In genomic region chr1:156854634-156855033, GRCh38 we compare ENCODE assay signal across 28 cellular contexts. TPM values are rescaled to one million over a fixed set of nuclear protein-coding genes. Genes with fewer than 3 reads are reported as not detected.
"Had no signal": no experiment of that assay in that cellular context is flagged by ENCODE, and none has a peak within 500 bp of the region (broad histone marks: within the 10 kb centered on the region; RNA-seq: fewer than 3 reads in every experiment).

No MANE protein-coding gene starts in this region.

- H3K36me3 ChIP-seq: colonic mucosa, gastrocnemius medialis, heart left ventricle, left ventricle myocardium inferior, pancreas, right lobe of liver, stomach, upper lobe of left lung had no signal

- DNase-seq: activated CD4-positive, alpha-beta memory T cell treated with anti-CD3 and anti-CD28 coated beads, Interleukin-2, amount 10 ng/mL, durations not matched to agents 7 days and 5 days; activated CD4-positive, alpha-beta T cell treated with anti-CD3 and anti-CD28 coated beads for 36 hours; activated CD8-positive, alpha-beta memory T cell treated with anti-CD3 and anti-CD28 coated beads, Interleukin-2, amount 10 ng/mL, durations not matched to agents 7 days and 5 days; activated naive CD4-positive, alpha-beta T cell treated with Interleukin-2 at 50 U/mL for 16 hours; activated naive CD8-positive, alpha-beta T cell treated with anti-CD3 and anti-CD28 coated beads, Interleukin-2, amount 10 ng/mL, durations not matched to agents 7 days and 5 days; activated T-cell treated with anti-CD3 and anti-CD28 coated beads, Interleukin-2, amount 50 U/mL, for 24 hours; amygdala; body of pancreas; central memory CD4-positive, alpha-beta T cell; colonic mucosa; gastrocnemius medialis; heart left ventricle; left ventricle myocardium inferior; mammary epithelial cell; pancreas; right lobe of liver; stimulated activated CD4-positive, alpha-beta T cell treated with anti-CD3 and anti-CD28 coated beads, Interleukin-4, amount 100 ng/mL, for 1 hour; stomach; SW 1271 had no signal

- H3K4me3 ChIP-seq: body of pancreas, colonic mucosa, gastrocnemius medialis, heart left ventricle, left ventricle myocardium inferior, pancreas, right lobe of liver, smooth muscle cell, stomach, upper lobe of left lung had no signal

- H3K36me3 Mint-ChIP-seq: activated CD8-positive, alpha-beta memory T cell treated with anti-CD3 and anti-CD28 coated beads, Interleukin-2, amount 10 ng/mL, durations not matched to agents 7 days and 5 days; activated naive CD8-positive, alpha-beta T cell treated with anti-CD3 and anti-CD28 coated beads, Interleukin-2, amount 10 ng/mL, durations not matched to agents 7 days and 5 days; WTC11 had no signal

- H3K4me3 Mint-ChIP-seq: activated CD4-positive, alpha-beta memory T cell treated with anti-CD3 and anti-CD28 coated beads, Interleukin-2, amount 10 ng/mL, durations not matched to agents 7 days and 5 days; activated CD4-positive, alpha-beta T cell treated with anti-CD3 and anti-CD28 coated beads for 36 hours; activated CD8-positive, alpha-beta memory T cell treated with anti-CD3 and anti-CD28 coated beads, Interleukin-2, amount 10 ng/mL, durations not matched to agents 7 days and 5 days; activated naive CD8-positive, alpha-beta T cell treated with anti-CD3 and anti-CD28 coated beads, Interleukin-2, amount 10 ng/mL, durations not matched to agents 7 days and 5 days; activated T-cell treated with anti-CD3 and anti-CD28 coated beads, Interleukin-2, amount 50 U/mL, for 24 hours; neural crest cell; WTC11 had no signal

- H3K27ac Mint-ChIP-seq: activated CD4-positive, alpha-beta memory T cell treated with anti-CD3 and anti-CD28 coated beads, Interleukin-2, amount 10 ng/mL, durations not matched to agents 7 days and 5 days; activated CD4-positive, alpha-beta T cell treated with anti-CD3 and anti-CD28 coated beads for 36 hours; activated CD8-positive, alpha-beta memory T cell treated with anti-CD3 and anti-CD28 coated beads, Interleukin-2, amount 10 ng/mL, durations not matched to agents 7 days and 5 days; activated naive CD8-positive, alpha-beta T cell treated with anti-CD3 and anti-CD28 coated beads, Interleukin-2, amount 10 ng/mL, durations not matched to agents 7 days and 5 days; activated T-cell treated with anti-CD3 and anti-CD28 coated beads, Interleukin-2, amount 50 U/mL, for 24 hours; activated T-helper 2 cell treated with anti-CD3 and anti-CD28 coated beads, Interferon-gamma antibody, Interleukin-2, Interleukin-4, amounts not matched to agents 10 μg/mL and 5 μg/mL and 100 μg/mL, durations not matched to agents 14 hours and 24 hours and 36 hours; WTC11 had no signal

- H3K9me3 Mint-ChIP-seq: activated CD4-positive, alpha-beta memory T cell treated with anti-CD3 and anti-CD28 coated beads, Interleukin-2, amount 10 ng/mL, durations not matched to agents 7 days and 5 days; activated naive CD8-positive, alpha-beta T cell treated with anti-CD3 and anti-CD28 coated beads, Interleukin-2, amount 10 ng/mL, durations not matched to agents 7 days and 5 days; activated T-cell treated with anti-CD3 and anti-CD28 coated beads, Interleukin-2, amount 50 U/mL, for 24 hours; activated T-helper 2 cell treated with anti-CD3 and anti-CD28 coated beads, Interferon-gamma antibody, Interleukin-2, Interleukin-4, amounts not matched to agents 10 μg/mL and 5 μg/mL and 100 μg/mL, durations not matched to agents 14 hours and 24 hours and 36 hours; neural crest cell; WTC11 had no signal

- H3K27ac ChIP-seq: body of pancreas, colonic mucosa, gastrocnemius medialis, heart left ventricle, left ventricle myocardium inferior, pancreas, right lobe of liver, stomach, upper lobe of left lung had no signal

- H3K9me3 ChIP-seq: body of pancreas, colonic mucosa, gastrocnemius medialis, heart left ventricle, left ventricle myocardium inferior, pancreas, right lobe of liver, stomach, upper lobe of left lung had no signal

- H3K27me3 ChIP-seq: pancreas had no signal

RNA-seq across cellular contexts. Expression of gene INSRR, which starts 4.3 kb away (rescaled TPM):
- total RNA-seq: colonic mucosa, epithelial cell of proximal tubule, gastrocnemius medialis, kidney epithelial cell, mammary epithelial cell, pulmonary artery endothelial cell, right lobe of liver had no signal

RNA-seq across cellular contexts. Expression of gene NTRK1, which starts 6.0 kb away (rescaled TPM):
- total RNA-seq: epithelial cell of proximal tubule, kidney epithelial cell, mammary epithelial cell, right lobe of liver had no signal

RNA-seq across cellular contexts. Expression of gene SH2D2A, which starts 38.0 kb away (rescaled TPM):
- total RNA-seq: myocyte had no signal

RNA-seq across cellular contexts. Expression of gene PEAR1, which starts 38.9 kb away (rescaled TPM):
- total RNA-seq: activated CD4-positive, alpha-beta T cell treated with anti-CD3 and anti-CD28 coated beads for 36 hours; activated CD8-positive, alpha-beta memory T cell treated with anti-CD3 and anti-CD28 coated beads, Interleukin-2, amount 10 ng/mL, durations not matched to agents 7 days and 5 days had no signal
